Comparison of ENCODE assay signal across 9 cellular contexts in the genomic region with DNA sequence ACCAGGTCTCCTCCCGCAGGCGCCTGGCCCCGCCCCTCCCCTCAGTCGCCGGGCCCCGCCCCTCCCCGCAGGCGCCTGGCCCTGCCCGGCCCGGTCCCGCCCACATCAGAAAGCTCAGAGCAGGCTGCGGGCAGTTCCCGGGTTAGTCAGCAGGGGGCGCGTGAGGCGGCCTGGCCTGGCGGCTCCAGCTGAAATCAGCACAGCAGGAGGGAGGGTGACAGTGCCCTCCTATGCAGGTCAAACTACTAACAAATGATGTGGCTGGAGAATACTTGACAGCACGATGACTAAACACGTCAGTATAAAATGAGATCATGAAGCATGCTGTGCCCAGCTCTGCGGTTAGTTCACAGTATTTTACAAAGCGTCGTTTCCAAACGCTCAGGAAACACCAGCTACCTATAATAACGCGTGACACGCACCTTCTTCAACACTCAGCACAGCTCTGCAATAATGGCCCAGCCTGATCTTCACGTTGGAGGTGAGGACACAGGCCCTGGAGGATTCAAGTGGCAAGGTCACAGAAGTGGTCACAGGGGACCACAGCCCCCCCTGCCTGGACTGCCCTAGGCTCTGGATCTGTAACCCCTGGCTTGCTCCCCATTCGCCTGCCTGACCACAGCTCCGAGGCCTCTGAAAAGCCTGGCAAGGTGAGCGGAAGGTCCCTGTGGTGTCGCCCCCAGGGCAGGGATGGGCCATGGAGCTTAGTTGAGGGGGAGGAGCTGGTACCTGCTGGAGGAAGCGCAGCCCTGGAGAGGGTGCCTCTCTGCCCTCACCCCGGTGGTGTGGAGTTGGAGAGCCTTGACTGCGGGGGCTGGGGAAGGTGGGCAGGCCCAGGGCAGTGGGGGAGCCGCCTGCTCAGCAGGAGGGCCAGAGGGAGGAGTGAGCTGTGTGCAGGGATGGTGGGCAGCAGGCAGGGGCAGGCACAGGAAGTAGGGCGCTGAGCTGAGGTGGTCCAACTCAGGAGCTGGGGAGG.
DNase-seq lines count a peak whose midpoint lies in the region; ATAC-seq, FAIRE-seq and TF ChIP-seq lines count a peak whose summit lies in the region.
"Had no signal": no experiment of that assay in that cellular context is flagged by ENCODE, and none has a peak within 500 bp of the region (broad histone marks: within the 10 kb centered on the region; RNA-seq: fewer than 3 reads in every experiment).

No MANE protein-coding gene starts in this region.

- H3K9me3 Mint-ChIP-seq in activated CD4-positive, alpha-beta memory T cell treated with anti-CD3 and anti-CD28 coated beads, Interleukin-2, amount 10 ng/mL, durations not matched to agents 7 days and 5 days: no peaks in the 10 kb centered on the region

- POLR2A ChIA-PET in BJ (lab: Charles Lee): interaction anchor here (0.6 kb wide), 1 partner anchor 1268 kb away, joined by 4 read pairs; no protein-coding TSS in a partner anchor
- POLR2A ChIA-PET in activated CD4-positive, alpha-beta memory T cell treated with anti-CD3 and anti-CD28 coated beads, Interleukin-2, amount 10 ng/mL, durations not matched to agents 7 days and 5 days (lab: Charles Lee): interaction anchor here (1.3 to 1.4 kb wide), 3 partner anchors 94 to 414 kb away, joined by 4 to 5 read pairs (median 5); partner anchors contain the start of gene USP22

- peaks cover 29% of the 10 kb centered on the region for H3K4me1 Mint-ChIP-seq in activated CD4-positive, alpha-beta memory T cell treated with anti-CD3 and anti-CD28 coated beads, Interleukin-2, amount 10 ng/mL, durations not matched to agents 7 days and 5 days

- peak; percentile 92 for TF ChIP-seq CTCF in BJ (IDR thresholded peaks at IDR 0.05; ENCODE audit: insufficient read depth, low read depth, low read length)

- H3K36me3 Mint-ChIP-seq in activated CD4-positive, alpha-beta memory T cell treated with anti-CD3 and anti-CD28 coated beads, Interleukin-2, amount 10 ng/mL, durations not matched to agents 7 days and 5 days (ENCODE audit: low read depth): no peaks in the 10 kb centered on the region

- DNase-seq in BJ (ENCODE audit: low read depth): peak; percentile 41
- DNase-seq in GM19239 (ENCODE audit: insufficient read length, low spot score): peak; percentile 80
- peak; percentile 38 for DNase-seq in NCI-H748 treated with DMSO at 0.1 percent for 48 hours (lab: John Stamatoyannopoulos, UW)
- peak; percentile 93 for DNase-seq in activated CD4-positive, alpha-beta memory T cell treated with anti-CD3 and anti-CD28 coated beads, Interleukin-2, amount 10 ng/mL, durations not matched to agents 7 days and 5 days
- peak; percentile 81 for DNase-seq in effector CD4-positive, alpha-beta T cell
- DNase-seq in medulla oblongata (ENCODE audit: extremely low spot score): peak; percentile 69
- peak; percentile 95 for DNase-seq in stimulated activated CD8-positive, alpha-beta memory T cell treated with anti-CD3 and anti-CD28 coated beads, Interleukin-15, amount 100 ng/mL, for 24 hours (ENCODE audit: low read depth)

- H3K27me3 Mint-ChIP-seq in activated CD4-positive, alpha-beta memory T cell treated with anti-CD3 and anti-CD28 coated beads, Interleukin-2, amount 10 ng/mL, durations not matched to agents 7 days and 5 days: peaks cover 21% of the 10 kb centered on the region

- H3K27ac Mint-ChIP-seq in activated CD4-positive, alpha-beta memory T cell treated with anti-CD3 and anti-CD28 coated beads, Interleukin-2, amount 10 ng/mL, durations not matched to agents 7 days and 5 days: peak overlapping the region; percentile 62
- H3K27ac Mint-ChIP-seq: IgD-negative memory B cell had no signal

- H3K4me3 Mint-ChIP-seq in activated CD4-positive, alpha-beta memory T cell treated with anti-CD3 and anti-CD28 coated beads, Interleukin-2, amount 10 ng/mL, durations not matched to agents 7 days and 5 days: peak overlapping the region; percentile 19

- H3K27me3 ChIP-seq in BJ (ENCODE audit: control insufficient read depth, insufficient read depth, low read length): peaks cover 13% of the 10 kb centered on the region

- peak; percentile 81 for FAIRE-seq in GM19239 (lab: Jason Lieb, UNC)

- peak; percentile 94 for ATAC-seq in HG03460 (IDR thresholded peaks at IDR 0.05; ENCODE audit: unreplicated experiment)

- no peak overlapping the region for H3K4me3 ChIP-seq in BJ (ENCODE audit: low read depth, low read length)

- CTCF ChIA-PET in BJ (lab: Yijun Ruan, JAX): interaction anchor here (0.6 to 5.9 kb wide), 26 partner anchors 9 to 338 kb away, joined by 3 to 112 read pairs (median 4); no protein-coding TSS in a partner anchor
- CTCF ChIA-PET in activated CD4-positive, alpha-beta memory T cell treated with anti-CD3 and anti-CD28 coated beads, Interleukin-2, amount 10 ng/mL, durations not matched to agents 7 days and 5 days (lab: Charles Lee): interaction anchor here (0.6 to 2.7 kb wide), 25 partner anchors 9 to 499 kb away, joined by 3 to 62 read pairs (median 4); no protein-coding TSS in a partner anchor

- H3K36me3 ChIP-seq in BJ (ENCODE audit: control insufficient read depth, insufficient read depth, low read length): no peaks in the 10 kb centered on the region

Comparison
In these comparisons a context has a peak if more than half of its experiments do, and no peak if none do; other contexts are left out.
1. DNase-seq: peak in every context shown above with its lines; median percentile 95 in stimulated activated CD8-positive, alpha-beta memory T cell treated with anti-CD3 and anti-CD28 coated beads, Interleukin-15, amount 100 ng/mL, for 24 hours; 93 in activated CD4-positive, alpha-beta memory T cell treated with anti-CD3 and anti-CD28 coated beads, Interleukin-2, amount 10 ng/mL, durations not matched to agents 7 days and 5 days; 81 in effector CD4-positive, alpha-beta T cell; 80 in GM19239; 69 in medulla oblongata; 41 in BJ; 38 in NCI-H748 treated with DMSO at 0.1 percent for 48 hours.